9 cellular contexts compared by ENCODE assay signal in the genomic region with DNA sequence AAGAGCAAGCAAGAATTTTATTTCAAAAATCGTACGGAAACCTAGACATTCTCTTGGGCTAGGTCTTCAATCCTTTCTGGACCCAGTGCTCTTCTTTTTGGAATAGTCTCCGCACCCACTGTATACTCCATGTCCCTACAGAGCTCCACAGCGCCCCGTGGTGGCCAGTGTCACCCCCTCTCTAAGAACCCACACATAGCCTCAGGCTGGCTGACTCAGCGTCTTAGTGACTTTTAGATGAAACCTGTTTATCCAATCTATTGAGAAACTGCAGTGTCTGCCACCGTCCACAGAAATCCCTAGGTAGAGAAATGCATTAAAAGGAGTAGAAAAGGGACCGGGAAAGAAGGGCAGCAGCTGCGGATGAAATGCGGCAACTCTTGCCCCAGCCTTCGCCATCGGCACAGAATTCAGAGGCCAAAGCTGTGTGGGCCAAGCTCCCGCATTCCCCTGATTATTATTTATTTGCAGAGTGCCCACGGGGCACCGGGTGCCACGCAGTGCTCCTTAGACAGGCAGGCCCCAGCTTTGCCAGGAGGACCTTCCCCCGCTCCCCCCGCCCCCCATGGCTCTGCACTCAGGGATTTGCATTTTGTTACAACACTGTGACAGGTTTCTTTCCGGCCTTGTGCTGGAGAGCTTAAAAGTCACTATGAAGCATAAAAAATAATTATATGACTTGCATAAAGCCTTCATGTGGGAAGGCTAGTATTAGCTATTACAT.
DNase-seq lines count a peak whose midpoint lies in the region; TF ChIP-seq lines count a peak whose summit lies in the region.
"Had no signal": no experiment of that assay in that cellular context is flagged by ENCODE, and none has a peak within 500 bp of the region (broad histone marks: within the 10 kb centered on the region; RNA-seq: fewer than 3 reads in every experiment).

No MANE protein-coding gene starts in this region.

- H3K9me3 Mint-ChIP-seq in endothelial cell (ENCODE audit: unreplicated experiment) (no peaks in the 10 kb centered on the region), type B pancreatic cell (peaks cover 5% of the 10 kb centered on the region), immature natural killer cell (no peaks in the 10 kb centered on the region)

- H3K36me3 Mint-ChIP-seq in endothelial cell (ENCODE audit: low read depth, unreplicated experiment), result no peaks in the 10 kb centered on the region
- H3K36me3 Mint-ChIP-seq in type B pancreatic cell, result peaks cover 28% of the 10 kb centered on the region
- no peaks in the 10 kb centered on the region for H3K36me3 Mint-ChIP-seq in immature natural killer cell

- peaks cover 33% of the 10 kb centered on the region for H3K4me1 Mint-ChIP-seq in endothelial cell (ENCODE audit: unreplicated experiment)
- peaks cover 6% of the 10 kb centered on the region for H3K4me1 Mint-ChIP-seq in type B pancreatic cell (ENCODE audit: unreplicated experiment)
- H3K4me1 Mint-ChIP-seq in immature natural killer cell, result no peaks in the 10 kb centered on the region

- TF ChIP-seq CTCF in endothelial cell (IDR thresholded peaks at IDR 0.05; ENCODE audit: unreplicated experiment) (peak; percentile 47), type B pancreatic cell (conservative IDR thresholded peaks at IDR 0.05) (peak; percentile 61)

- H3K27me3 Mint-ChIP-seq in endothelial cell (ENCODE audit: unreplicated experiment) (peaks cover 4% of the 10 kb centered on the region), type B pancreatic cell (peaks cover 27% of the 10 kb centered on the region), immature natural killer cell (ENCODE audit: low read depth in 3 of 3) (peaks cover 3 to 9% (median 3%) of the 10 kb centered on the region in 3 donors)

- peak overlapping the region; percentile 42 for H3K4me3 Mint-ChIP-seq in endothelial cell (ENCODE audit: unreplicated experiment)
- H3K4me3 Mint-ChIP-seq in type B pancreatic cell, result peak overlapping the region; percentile 60
- no peak overlapping the region for H3K4me3 Mint-ChIP-seq in immature natural killer cell

- DNase-seq in stimulated activated CD4-positive, alpha-beta T cell treated with anti-CD3 and anti-CD28 coated beads, Interleukin-15, amount 100 ng/mL, for 24 hours, result peak; percentile 40
- DNase-seq in stimulated activated CD4-positive, alpha-beta T cell treated with anti-CD3 and anti-CD28 coated beads, Interleukin-4, amount 100 ng/mL, for 4 hours, result no peak
- DNase-seq in NCI-H526 treated with DMSO at 0.1 percent for 48 hours (lab: John Stamatoyannopoulos, UW) (peak; percentile 21), endothelial cell (ENCODE audit: low spot score) (peak; percentile 73), type B pancreatic cell (ENCODE audit: extremely low spot score, unreplicated experiment) (no peak), immature natural killer cell (no peak), cerebellum (ENCODE audit: low spot score) (no peak)
- DNase-seq in activated effector memory CD4-positive, alpha-beta T cell treated with anti-CD3 and anti-CD28 coated beads, Interleukin-2, amount 50 U/mL, for 16 hours, result no peak
- DNase-seq: right cardiac atrium had no signal

- H3K27ac Mint-ChIP-seq in endothelial cell (ENCODE audit: unreplicated experiment) (peak overlapping the region; percentile 74), type B pancreatic cell (peak overlapping the region; percentile 76), immature natural killer cell (no peak overlapping the region)

Comparison
In these comparisons a context has a peak if more than half of its experiments do, and no peak if none do; other contexts are left out.
1. DNase-seq: peak in stimulated activated CD4-positive, alpha-beta T cell treated with anti-CD3 and anti-CD28 coated beads, Interleukin-15, amount 100 ng/mL, for 24 hours (single experiment), NCI-H526 treated with DMSO at 0.1 percent for 48 hours (single experiment) and endothelial cell (single experiment); none in stimulated activated CD4-positive, alpha-beta T cell treated with anti-CD3 and anti-CD28 coated beads, Interleukin-4, amount 100 ng/mL, for 4 hours (0 of 2), type B pancreatic cell (single experiment), activated effector memory CD4-positive, alpha-beta T cell treated with anti-CD3 and anti-CD28 coated beads, Interleukin-2, amount 50 U/mL, for 16 hours (single experiment), immature natural killer cell (0 of 3) and cerebellum (single experiment).
2. H3K27ac Mint-ChIP-seq: peak in endothelial cell (single experiment) and type B pancreatic cell (single experiment); none in immature natural killer cell (0 of 6).
3. H3K4me3 Mint-ChIP-seq: peak in endothelial cell (single experiment) and type B pancreatic cell (single experiment); none in immature natural killer cell (0 of 5).